ENCODE assay signal across 10 cellular contexts in the genomic region with DNA sequence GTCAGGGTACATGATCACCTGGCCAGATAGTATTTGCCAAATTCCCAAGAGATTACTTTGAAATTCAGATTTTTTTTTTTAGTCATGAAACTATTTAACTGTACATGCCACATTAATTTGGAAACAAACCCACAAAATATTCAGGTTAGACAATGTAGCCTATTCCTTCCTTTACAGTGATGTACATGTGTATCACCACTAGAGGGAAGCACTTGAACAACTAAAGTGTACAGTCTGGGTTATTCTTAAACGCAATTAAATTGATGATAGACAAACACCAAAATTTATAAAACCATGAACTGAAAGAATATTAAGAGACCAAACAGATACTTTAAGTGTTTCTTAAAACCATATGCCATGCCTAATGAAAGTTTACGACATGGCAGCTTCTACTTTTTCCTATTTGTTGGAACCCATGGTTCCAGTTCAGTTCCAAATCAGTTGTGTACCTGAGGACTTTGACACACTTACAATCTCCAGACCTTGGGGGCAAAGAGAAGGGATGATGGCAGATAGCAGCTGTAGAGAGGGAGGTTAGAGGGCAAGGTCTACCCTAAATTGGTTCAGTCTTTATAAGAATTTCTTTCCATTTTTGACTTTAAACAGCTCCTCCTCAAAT. TPM values are rescaled to one million over a fixed set of nuclear protein-coding genes. Genes with fewer than 3 reads are reported as not detected.
DNase-seq lines count a peak whose midpoint lies in the region; ATAC-seq and TF ChIP-seq lines count a peak whose summit lies in the region.
"Had no signal": no experiment of that assay in that cellular context is flagged by ENCODE, and none has a peak within 500 bp of the region (broad histone marks: within the 10 kb centered on the region; RNA-seq: fewer than 3 reads in every experiment).

No MANE protein-coding gene starts in this region.

- peaks cover 17% of the 10 kb centered on the region for H3K4me1 Mint-ChIP-seq in CD4-positive, alpha-beta T cell (ENCODE audit: low read depth)
- peaks cover 15% of the 10 kb centered on the region for H3K4me1 Mint-ChIP-seq in activated T-cell treated with anti-CD3 and anti-CD28 coated beads, Interleukin-2, amount 50 U/mL, for 24 hours (ENCODE audit: low read depth)

- H3K4me1 ChIP-seq in adipocyte (ENCODE audit: control insufficient read depth, insufficient read depth, low read length) (no peaks in the 10 kb centered on the region), left ventricle myocardium inferior (no peaks in the 10 kb centered on the region)
- H3K4me1 ChIP-seq: SJCRH30 had no signal

- H3K27me3 ChIP-seq in CD4-positive, alpha-beta T cell (ENCODE audit: control insufficient read depth, insufficient read depth, low read length), result no peaks in the 10 kb centered on the region
- H3K27me3 ChIP-seq in adipocyte (replicated peaks; ENCODE audit: control insufficient read depth, insufficient read depth, low read length) (peaks cover 4% of the 10 kb centered on the region), left ventricle myocardium inferior (ENCODE audit: low read depth) (peaks cover 13% of the 10 kb centered on the region)
- H3K27me3 ChIP-seq: SJCRH30 had no signal

- POLR2A ChIA-PET in CD4-positive, alpha-beta T cell (lab: Charles Lee), result interaction anchor here (1.1 kb wide), 1 partner anchor 87 kb away, joined by 3 read pairs; no protein-coding TSS in a partner anchor

- DNase-seq in CD4-positive, alpha-beta T cell, result no peak
- peak; percentile 24 for DNase-seq in NCI-H187 treated with DMSO at 0.1 percent for 48 hours (lab: John Stamatoyannopoulos, UW)
- peak; percentile 83 for DNase-seq in adipocyte (ENCODE audit: low read depth)
- DNase-seq in left ventricle myocardium inferior, result no peak
- DNase-seq in smooth muscle cell of the brain vasculature (ENCODE audit: low read depth, low spot score), result peak; percentile 9
- no peak for DNase-seq in activated T-cell treated with anti-CD3 and anti-CD28 coated beads, Interleukin-2, amount 50 U/mL, for 24 hours

- TF ChIP-seq CTCF in CD4-positive, alpha-beta T cell (IDR thresholded peaks at IDR 0.05), result peak; percentile 85
- peak; percentile 85 for TF ChIP-seq CTCF in left ventricle myocardium inferior (IDR thresholded peaks at IDR 0.05; ENCODE audit: borderline replicate concordance)

- no peak overlapping the region for H3K27ac Mint-ChIP-seq in CD4-positive, alpha-beta T cell
- H3K27ac Mint-ChIP-seq in activated T-cell treated with anti-CD3 and anti-CD28 coated beads, Interleukin-2, amount 50 U/mL, for 24 hours, result no peak overlapping the region

- intact Hi-C loops in CD4-positive, alpha-beta T cell (cut with DNase I, micrococcal nuclease), result loop anchor here (1.0 to 10.0 kb wide), 5 partner anchors 95 to 1792 kb away; no protein-coding TSS in a partner anchor
- intact Hi-C loops in left ventricle myocardium inferior (cut with micrococcal nuclease), result loop anchor here (10.0 kb wide), 1 partner anchor 572 kb away; no protein-coding TSS in a partner anchor

- no peak overlapping the region for H3K4me3 Mint-ChIP-seq in CD4-positive, alpha-beta T cell
- H3K4me3 Mint-ChIP-seq in activated T-cell treated with anti-CD3 and anti-CD28 coated beads, Interleukin-2, amount 50 U/mL, for 24 hours, result no peak overlapping the region

- H3K27me3 Mint-ChIP-seq in CD4-positive, alpha-beta T cell, result peaks cover 11% of the 10 kb centered on the region
- peaks cover 6% of the 10 kb centered on the region for H3K27me3 Mint-ChIP-seq in activated T-cell treated with anti-CD3 and anti-CD28 coated beads, Interleukin-2, amount 50 U/mL, for 24 hours

- no peaks in the 10 kb centered on the region for H3K9me3 ChIP-seq in CD4-positive, alpha-beta T cell (ENCODE audit: control insufficient read depth, low read length)
- no peaks in the 10 kb centered on the region for H3K9me3 ChIP-seq in adipocyte (ENCODE audit: control insufficient read depth, low read length)
- no peaks in the 10 kb centered on the region for H3K9me3 ChIP-seq in left ventricle myocardium inferior (replicated peaks)
- H3K9me3 ChIP-seq: SJCRH30 had no signal

- peak; percentile 77 for ATAC-seq in CD4-positive, alpha-beta T cell (ENCODE audit: poor library complexity)
- ATAC-seq in GM18861 (IDR thresholded peaks at IDR 0.05; ENCODE audit: unreplicated experiment) (peak; percentile 78), HG02970 (IDR thresholded peaks at IDR 0.05; ENCODE audit: low FRiP score, unreplicated experiment) (peak; percentile 66)

- no peaks in the 10 kb centered on the region for H3K36me3 Mint-ChIP-seq in CD4-positive, alpha-beta T cell (ENCODE audit: low read depth)
- H3K36me3 Mint-ChIP-seq in activated T-cell treated with anti-CD3 and anti-CD28 coated beads, Interleukin-2, amount 50 U/mL, for 24 hours (ENCODE audit: low read depth), result no peaks in the 10 kb centered on the region

- H3K9ac ChIP-seq in adipocyte (ENCODE audit: low read length), result no peak overlapping the region

- H3K9me3 Mint-ChIP-seq in CD4-positive, alpha-beta T cell, result no peaks in the 10 kb centered on the region
- H3K9me3 Mint-ChIP-seq in activated T-cell treated with anti-CD3 and anti-CD28 coated beads, Interleukin-2, amount 50 U/mL, for 24 hours, result no peaks in the 10 kb centered on the region

- CTCF ChIA-PET in CD4-positive, alpha-beta T cell (lab: Charles Lee), result interaction anchor here (0.8 to 1.2 kb wide), 2 partner anchors 146 to 573 kb away, joined by 3 to 4 read pairs; no protein-coding TSS in a partner anchor

- no peaks in the 10 kb centered on the region for H3K36me3 ChIP-seq in adipocyte (ENCODE audit: control insufficient read depth, insufficient read depth, low read length, severe bottlenecking)
- no peaks in the 10 kb centered on the region for H3K36me3 ChIP-seq in left ventricle myocardium inferior
- H3K36me3 ChIP-seq: SJCRH30 had no signal

- no peak overlapping the region for H3K27ac ChIP-seq in CD4-positive, alpha-beta T cell (ENCODE audit: low read depth, low read length)
- no peak overlapping the region for H3K27ac ChIP-seq in left ventricle myocardium inferior (replicated peaks)
- H3K27ac ChIP-seq: SJCRH30, skin epidermis had no signal

- H3K4me3 ChIP-seq in adipocyte (ENCODE audit: low read length), result no peak overlapping the region
- H3K4me3 ChIP-seq in left ventricle myocardium inferior, result no peak overlapping the region
- H3K4me3 ChIP-seq: SJCRH30, skin epidermis had no signal

RNA-seq across cellular contexts. Expression of gene TNFSF13B, which starts 52.8 kb away (rescaled TPM):
- total RNA-seq in CD4-positive, alpha-beta T cell, result 1 to 10 TPM; 1.6 to 1.8 TPM
- total RNA-seq in left ventricle myocardium inferior, result 1.7 TPM

Comparison
In these comparisons a context has a peak if more than half of its experiments do, and no peak if none do; other contexts are left out.
1. DNase-seq: peak in NCI-H187 treated with DMSO at 0.1 percent for 48 hours (single experiment), adipocyte (single experiment) and smooth muscle cell of the brain vasculature (single experiment); none in CD4-positive, alpha-beta T cell (0 of 10), left ventricle myocardium inferior (single experiment) and activated T-cell treated with anti-CD3 and anti-CD28 coated beads, Interleukin-2, amount 50 U/mL, for 24 hours (single experiment).
2. Peak in every context shown above with its lines, with median percentiles within 50 percentile points of each other: ATAC-seq.